14 cellular contexts compared by ENCODE assay signal in genomic region chr1:172005856-172006255, GRCh38.
DNase-seq lines count a peak whose midpoint lies in the region; FAIRE-seq and TF ChIP-seq lines count a peak whose summit lies in the region.
"Had no signal": no experiment of that assay in that cellular context is flagged by ENCODE, and none has a peak within 500 bp of the region (broad histone marks: within the 10 kb centered on the region; RNA-seq: fewer than 3 reads in every experiment).

No MANE protein-coding gene starts in this region.

- no peaks in the 10 kb centered on the region for H4K20me1 ChIP-seq in MM.1S (ENCODE audit: insufficient read depth, low read length)

- no peak overlapping the region for H3K9ac ChIP-seq in trophoblast cell (ENCODE audit: low read length)
- no peak overlapping the region for H3K9ac ChIP-seq in MM.1S (ENCODE audit: low read length)

- TF ChIP-seq CTCF in fibroblast of villous mesenchyme (IDR thresholded peaks at IDR 0.05; ENCODE audit: insufficient read depth, low read depth, low read length) (no peak), MM.1S (IDR thresholded peaks at IDR 0.05; ENCODE audit: low read length) (no peak)

- no peak overlapping the region for H3K23ac ChIP-seq in trophoblast cell (ENCODE audit: low read length)

- H3K9me3 ChIP-seq in trophoblast cell (ENCODE audit: insufficient read depth, low read depth, low read length) (no peaks in the 10 kb centered on the region), MM.1S (replicated peaks; ENCODE audit: insufficient read depth, low read length) (no peaks in the 10 kb centered on the region)

- no peak overlapping the region for H2BK5ac ChIP-seq in trophoblast cell (ENCODE audit: low read depth, low read length, poor library complexity)

- no peak overlapping the region for H2BK120ac ChIP-seq in trophoblast cell (ENCODE audit: insufficient read depth, low read length, poor library complexity)

- H4K91ac ChIP-seq in trophoblast cell (ENCODE audit: low read depth, low read length) = no peak overlapping the region

- H3K79me2 ChIP-seq in trophoblast cell (ENCODE audit: control insufficient read depth, insufficient read depth, low read length, poor library complexity) (no peaks in the 10 kb centered on the region), MM.1S (ENCODE audit: low read length) (no peaks in the 10 kb centered on the region)

- no peak overlapping the region for H4K8ac ChIP-seq in trophoblast cell (ENCODE audit: low read depth, low read length)

- peak; percentile 96 for FAIRE-seq in RCC 7860 (lab: Jason Lieb, UNC)

- H2AK5ac ChIP-seq in trophoblast cell (ENCODE audit: low read length) = no peak overlapping the region

- no peaks in the 10 kb centered on the region for H3K36me3 ChIP-seq in trophoblast cell (ENCODE audit: control insufficient read depth in 1 of 2, insufficient read depth in 2 of 2, low read length in 2 of 2)
- H3K36me3 ChIP-seq in MM.1S (replicated peaks; ENCODE audit: insufficient read depth, low read length) = no peaks in the 10 kb centered on the region

- H3K27me3 ChIP-seq in trophoblast cell (ENCODE audit: insufficient read depth, low read length) (no peaks in the 10 kb centered on the region), MM.1S (replicated peaks; ENCODE audit: insufficient read depth, low read length) (no peaks in the 10 kb centered on the region)

- peak; percentile 70 for DNase-seq in EL
- peak; percentile 89 for DNase-seq in RCC 7860 (ENCODE audit: low spot score)
- DNase-seq in fibroblast of villous mesenchyme (ENCODE audit: low read depth) = peak; percentile 70
- peak; percentile 20 to 30 for DNase-seq in trophoblast cell
- no peak for DNase-seq in stimulated activated naive CD4-positive, alpha-beta T cell treated with Interleukin-2 at 50 U/mL for 16 hours (lab: John Stamatoyannopoulos, UW)
- DNase-seq in MM.1S = no peak
- DNase-seq in NCI-H146 treated with DMSO at 0.1 percent for 48 hours (lab: John Stamatoyannopoulos, UW; ENCODE audit: unreplicated experiment) = no peak
- no peak for DNase-seq in cortex of kidney (lab: John Stamatoyannopoulos, UW)
- DNase-seq: activated naive CD8-positive, alpha-beta T cell treated with anti-CD3 and anti-CD28 coated beads, Interleukin-2, amount 50 U/mL, for 24 hours; activated T-cell treated with anti-CD3 and anti-CD28 coated beads for 4 hours; NCI-H1092; NCI-H226; stimulated activated CD4-positive, alpha-beta T cell treated with anti-CD3 and anti-CD28 coated beads, Interleukin-2, amount 100 ng/mL, for 48 hours had no signal

- H2AFZ ChIP-seq in trophoblast cell (ENCODE audit: insufficient read depth, low read length, poor library complexity) = no peak overlapping the region
- no peak overlapping the region for H2AFZ ChIP-seq in MM.1S (ENCODE audit: low read length)

- H3K14ac ChIP-seq in trophoblast cell (ENCODE audit: low read length) = no peak overlapping the region

- H3K4ac ChIP-seq in trophoblast cell (ENCODE audit: low read depth, low read length) = no peak overlapping the region

- WGBS in trophoblast cell (ENCODE audit: extremely low coverage, insufficient coverage, insufficient read length) = no CpG with 5 or more reads among the region's 1 CpG

- no peak overlapping the region for H3K4me3 ChIP-seq in fibroblast of villous mesenchyme (ENCODE audit: low read depth, low read length)
- no peak overlapping the region for H3K4me3 ChIP-seq in trophoblast cell (ENCODE audit: low read depth, low read length)
- H3K4me3 ChIP-seq in MM.1S (ENCODE audit: low read length) = no peak overlapping the region

- no peak overlapping the region for H4K12ac ChIP-seq in trophoblast cell (ENCODE audit: low read depth, low read length)

- H3K27ac ChIP-seq in trophoblast cell (ENCODE audit: low read depth, low read length) (peak overlapping the region; percentile 34), MM.1S (ENCODE audit: low read length) (no peak overlapping the region)
- H3K27ac ChIP-seq: C4-2B had no signal

- H3K4me2 ChIP-seq in trophoblast cell (ENCODE audit: low read length) = no peak overlapping the region
- no peak overlapping the region for H3K4me2 ChIP-seq in MM.1S (ENCODE audit: low read depth, low read length)

- H3K4me1 ChIP-seq in trophoblast cell (ENCODE audit: control insufficient read depth in 1 of 2, insufficient read depth in 2 of 2, low read length in 2 of 2) = peaks cover 0 to 5% of the 10 kb centered on the region in 2 experiments
- no peaks in the 10 kb centered on the region for H3K4me1 ChIP-seq in MM.1S (ENCODE audit: low read length)

- no peaks in the 10 kb centered on the region for H3K9me2 ChIP-seq in MM.1S (replicated peaks; ENCODE audit: insufficient read depth, low read length)

- no peaks in the 10 kb centered on the region for H3F3A ChIP-seq in MM.1S (ENCODE audit: insufficient read depth, low read length)

- no peaks in the 10 kb centered on the region for H3K79me1 ChIP-seq in trophoblast cell (ENCODE audit: low read length)

- H2BK12ac ChIP-seq in trophoblast cell (ENCODE audit: low read length) = no peak overlapping the region

- H3K18ac ChIP-seq in trophoblast cell (ENCODE audit: low read length) = no peak overlapping the region

Comparison
In these comparisons a context has a peak if more than half of its experiments do, and no peak if none do; other contexts are left out.
1. DNase-seq: peak in EL (single experiment), RCC 7860 (single experiment), fibroblast of villous mesenchyme (single experiment) and trophoblast cell (2 of 2); none in stimulated activated naive CD4-positive, alpha-beta T cell treated with Interleukin-2 at 50 U/mL for 16 hours (single experiment), MM.1S (single experiment), NCI-H146 treated with DMSO at 0.1 percent for 48 hours (single experiment) and cortex of kidney (single experiment).